ENCODE assay signal across 9 cellular contexts in genomic region chr20:17431621-17432364, GRCh38.
A peak's percentile ranks its signal among the peaks of the same experiment; 100 is the strongest.
DNase-seq lines count a peak whose midpoint lies in the region; ATAC-seq and TF ChIP-seq lines count a peak whose summit lies in the region.
"Had no signal": no experiment of that assay in that cellular context is flagged by ENCODE, and none has a peak within 500 bp of the region (broad histone marks: within the 10 kb centered on the region; RNA-seq: fewer than 3 reads in every experiment).

No MANE protein-coding gene starts in this region.

- ATAC-seq in GM21360 (IDR thresholded peaks at IDR 0.05; ENCODE audit: unreplicated experiment): peak; percentile 55
- ATAC-seq in activated CD4-positive, alpha-beta T cell treated with anti-CD3 and anti-CD28 coated beads for 36 hours: no peak
- no peak for ATAC-seq in memory B cell (ENCODE audit: low read depth)
- no peak for ATAC-seq in GM21515 (IDR thresholded peaks at IDR 0.05; ENCODE audit: unreplicated experiment)

- intact Hi-C loops in activated CD4-positive, alpha-beta T cell treated with anti-CD3 and anti-CD28 coated beads for 36 hours (cut with DNase I, micrococcal nuclease): loop anchor here (1.0 to 5.0 kb wide), 3 partner anchors 609 to 629 kb away; no protein-coding TSS in a partner anchor
- intact Hi-C loops in dorsolateral prefrontal cortex (cut with DNase I): loop anchor here (1.0 to 10.0 kb wide), 3 partner anchors 207 to 629 kb away; partner anchors contain the start of gene PCSK2 (in 1 of the 2)

- H3K27me3 ChIP-seq in dorsolateral prefrontal cortex: peaks cover 0 to 5% (median 0%) of the 10 kb centered on the region in 45 donors

- peaks cover 11% of the 10 kb centered on the region for H3K27me3 Mint-ChIP-seq in activated CD4-positive, alpha-beta T cell treated with anti-CD3 and anti-CD28 coated beads for 36 hours
- peaks cover 13% of the 10 kb centered on the region for H3K27me3 Mint-ChIP-seq in memory B cell

- no peaks in the 10 kb centered on the region for H3K4me1 Mint-ChIP-seq in activated CD4-positive, alpha-beta T cell treated with anti-CD3 and anti-CD28 coated beads for 36 hours
- H3K4me1 Mint-ChIP-seq in memory B cell: peaks cover 2% of the 10 kb centered on the region

- H3K27ac ChIP-seq in dorsolateral prefrontal cortex: peak overlapping the region in 34 of 59 donors; percentile 6 to 75 (median 51)
- H3K27ac ChIP-seq: skin epidermis had no signal

- H3K27ac Mint-ChIP-seq in activated CD4-positive, alpha-beta T cell treated with anti-CD3 and anti-CD28 coated beads for 36 hours: no peak overlapping the region
- H3K27ac Mint-ChIP-seq in memory B cell: no peak overlapping the region

- H3K9me3 Mint-ChIP-seq in activated CD4-positive, alpha-beta T cell treated with anti-CD3 and anti-CD28 coated beads for 36 hours (ENCODE audit: low read depth): no peaks in the 10 kb centered on the region
- no peaks in the 10 kb centered on the region for H3K9me3 Mint-ChIP-seq in memory B cell

- POLR2A ChIA-PET in activated CD4-positive, alpha-beta T cell treated with anti-CD3 and anti-CD28 coated beads for 36 hours (lab: Charles Lee): no interaction called here

- CTCF ChIA-PET in activated CD4-positive, alpha-beta T cell treated with anti-CD3 and anti-CD28 coated beads for 36 hours (lab: Charles Lee): interaction anchor here (0.6 to 4.7 kb wide), 17 partner anchors 11 to 950 kb away, joined by 3 to 35 read pairs (median 4); no protein-coding TSS in a partner anchor

- no peak overlapping the region for H3K4me3 ChIP-seq in AG10803 (ENCODE audit: low read length)
- H3K4me3 ChIP-seq in dorsolateral prefrontal cortex: no peak overlapping the region
- H3K4me3 ChIP-seq: skin epidermis had no signal

- DNase-seq in AG10803 (ENCODE audit: low read depth) (peak; percentile 62), NCI-H2081 treated with DMSO at 0.1 percent for 48 hours (lab: John Stamatoyannopoulos, UW) (peak; percentile 23), dorsolateral prefrontal cortex (peak; percentile 53 to 79 (median 70)), memory B cell (ENCODE audit: low spot score in 2 of 2) (peak; percentile 39 to 48)
- peak; percentile 72 for DNase-seq in activated CD4-positive, alpha-beta T cell treated with anti-CD3 and anti-CD28 coated beads for 36 hours
- peak; percentile 8 to 20 for DNase-seq in stimulated activated CD8-positive, alpha-beta memory T cell treated with anti-CD3 and anti-CD28 coated beads, Interleukin-7, amount 100 ng/mL, for 48 hours (ENCODE audit: extremely low read depth in 1 of 2, low read depth in 1 of 2)

- TF ChIP-seq CTCF in AG10803 (conservative IDR thresholded peaks at IDR 0.05; ENCODE audit: low read length) (peak; percentile 89), dorsolateral prefrontal cortex (IDR thresholded peaks at IDR 0.05 in 54 of 56, conservative IDR thresholded peaks at IDR 0.05 in 2 of 56; ENCODE audit: low read depth in 1 of 56, partially characterized antibody in 56 of 56) (peak; percentile 84 to 97 (median 94))

- no peaks in the 10 kb centered on the region for H3K36me3 Mint-ChIP-seq in activated CD4-positive, alpha-beta T cell treated with anti-CD3 and anti-CD28 coated beads for 36 hours (ENCODE audit: low read depth)
- no peaks in the 10 kb centered on the region for H3K36me3 Mint-ChIP-seq in memory B cell

- no peak overlapping the region for H3K4me3 Mint-ChIP-seq in activated CD4-positive, alpha-beta T cell treated with anti-CD3 and anti-CD28 coated beads for 36 hours
- H3K4me3 Mint-ChIP-seq in memory B cell: no peak overlapping the region

Comparison
In these comparisons a context has a peak if more than half of its experiments do, and no peak if none do; other contexts are left out.
1. DNase-seq: peak in every context shown above with its lines; median percentile 72 in activated CD4-positive, alpha-beta T cell treated with anti-CD3 and anti-CD28 coated beads for 36 hours; 70 in dorsolateral prefrontal cortex; 62 in AG10803; 44 in memory B cell; 23 in NCI-H2081 treated with DMSO at 0.1 percent for 48 hours; 14 in stimulated activated CD8-positive, alpha-beta memory T cell treated with anti-CD3 and anti-CD28 coated beads, Interleukin-7, amount 100 ng/mL, for 48 hours.